In the genomic region with DNA sequence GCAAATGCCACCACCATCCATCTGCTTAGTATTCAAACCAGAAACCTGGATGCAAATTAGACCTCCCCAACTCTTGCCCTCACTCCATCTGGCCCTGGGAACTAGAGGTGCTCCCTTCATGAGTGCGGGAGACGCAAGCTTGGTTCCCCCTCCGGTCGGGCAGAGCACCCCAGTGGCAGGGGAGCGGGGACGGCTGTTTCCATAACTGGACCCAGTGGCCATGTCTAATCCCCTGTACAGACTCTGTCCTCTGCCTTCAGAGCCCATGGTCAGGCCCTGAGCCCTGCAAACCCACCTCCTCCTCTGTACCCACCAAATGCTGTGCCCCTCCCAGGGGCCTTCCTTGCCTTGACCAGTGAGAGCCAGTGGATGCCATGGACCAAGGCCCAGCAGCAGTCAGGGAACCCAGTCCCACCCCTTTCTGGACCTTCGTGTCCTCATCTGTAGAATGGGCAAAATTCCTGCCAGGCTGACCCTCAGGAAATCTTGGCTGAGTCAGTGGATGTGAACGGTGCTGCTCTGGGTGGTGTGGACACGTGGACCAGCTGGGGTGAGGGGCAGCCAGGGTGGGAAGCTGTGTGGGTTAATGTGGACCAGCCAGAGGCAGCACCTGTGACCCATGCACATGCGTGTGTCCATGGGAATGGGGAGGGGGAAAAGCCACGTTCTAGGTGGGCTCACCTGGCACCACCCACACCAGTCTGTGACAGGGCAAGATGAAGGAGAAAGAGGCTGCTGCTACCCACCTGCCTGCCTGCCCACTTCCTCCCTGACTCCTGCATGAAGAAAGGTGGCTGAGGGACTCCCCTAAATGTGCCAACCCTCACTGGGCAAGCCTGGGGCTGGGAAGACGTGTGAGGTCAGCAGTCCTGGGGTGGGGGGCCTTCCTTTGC, we compare ENCODE assay signal across 25 cellular contexts.
DNase-seq lines count a peak whose midpoint lies in the region; ATAC-seq and TF ChIP-seq lines count a peak whose summit lies in the region.
"Had no signal": no experiment of that assay in that cellular context is flagged by ENCODE, and none has a peak within 500 bp of the region (broad histone marks: within the 10 kb centered on the region; RNA-seq: fewer than 3 reads in every experiment).

No MANE protein-coding gene starts in this region.

- H3K4me1 Mint-ChIP-seq in stimulated activated effector memory CD8-positive, alpha-beta T cell treated with anti-CD3 and anti-CD28 coated beads, Interleukin-12 subunit alpha, Interleukin-12 subunit beta, amount 100 ng/mL, for 72 hours = no peaks in the 10 kb centered on the region

- no peak overlapping the region for H3K4me3 ChIP-seq in OCI-LY3 (ENCODE audit: low read length)
- H3K4me3 ChIP-seq: breast epithelium, coronary artery, MG63, prostate gland, skin epidermis, uterus had no signal

- H3K36me3 Mint-ChIP-seq in stimulated activated effector memory CD8-positive, alpha-beta T cell treated with anti-CD3 and anti-CD28 coated beads, Interleukin-12 subunit alpha, Interleukin-12 subunit beta, amount 100 ng/mL, for 72 hours = no peaks in the 10 kb centered on the region
- H3K36me3 Mint-ChIP-seq: activated naive CD8-positive, alpha-beta T cell had no signal

- peak; percentile 56 for DNase-seq in activated CD8-positive, alpha-beta memory T cell treated with anti-CD3 and anti-CD28 coated beads for 24 hours
- DNase-seq in activated CD8-positive, alpha-beta memory T cell treated with anti-CD3 and anti-CD28 coated beads, Interleukin-2, amount 50 U/mL, for 48 hours = no peak
- peak; percentile 5 for DNase-seq in iPS-NIHi7 (ENCODE audit: extremely low spot score)
- DNase-seq in stimulated activated effector memory CD8-positive, alpha-beta T cell treated with anti-CD3 and anti-CD28 coated beads, Interleukin-12 subunit alpha, Interleukin-12 subunit beta, amount 100 ng/mL, for 72 hours (ENCODE audit: low spot score in 2 of 2) = no peak
- no peak for DNase-seq in HuH-7 (ENCODE audit: low spot score)
- DNase-seq: activated CD4-positive, CD25-positive, alpha-beta regulatory T cell treated with anti-CD3 and anti-CD28 coated beads, Interleukin-2, amount 50 U/mL, for 72 hours; activated T-cell treated with anti-CD3 and anti-CD28 coated beads for 4 hours; DMS 273 treated with DMSO at 0.1 percent for 48 hours; foreskin keratinocyte; hippocampal formation; kidney; MG63; NCI-H774; stimulated activated CD4-positive, alpha-beta T cell treated with anti-CD3 and anti-CD28 coated beads, Interleukin-4, amount 100 ng/mL, for 1 hour had no signal

- peak overlapping the region; percentile 9 for H3K4me2 ChIP-seq in OCI-LY3 (ENCODE audit: low read length)

- no peak overlapping the region for H3K27ac ChIP-seq in OCI-LY3 (ENCODE audit: low read length)
- H3K27ac ChIP-seq: breast epithelium, C4-2B, foreskin keratinocyte, prostate gland, skin epidermis, uterus had no signal

- H3K4me1 ChIP-seq in OCI-LY3 (ENCODE audit: low read length) = peaks cover 20% of the 10 kb centered on the region
- H3K4me1 ChIP-seq: breast epithelium, foreskin keratinocyte, prostate gland had no signal

- H3K4me3 Mint-ChIP-seq in stimulated activated effector memory CD8-positive, alpha-beta T cell treated with anti-CD3 and anti-CD28 coated beads, Interleukin-12 subunit alpha, Interleukin-12 subunit beta, amount 100 ng/mL, for 72 hours = no peak overlapping the region
- H3K4me3 Mint-ChIP-seq: activated naive CD8-positive, alpha-beta T cell; nephron had no signal

- peaks cover 5% of the 10 kb centered on the region; the same call in 1 of the 2 replicates for H3K27me3 ChIP-seq in OCI-LY3 (ENCODE audit: low read depth, low read length)
- H3K27me3 ChIP-seq: breast epithelium, MG63, uterus had no signal

- peak; percentile 34 for ATAC-seq in stimulated activated effector memory CD8-positive, alpha-beta T cell treated with anti-CD3 and anti-CD28 coated beads, Interleukin-12 subunit alpha, Interleukin-12 subunit beta, amount 100 ng/mL, for 72 hours
- no peak for ATAC-seq in HG03045 (IDR thresholded peaks at IDR 0.05; ENCODE audit: unreplicated experiment)
- no peak for ATAC-seq in GM21526 (IDR thresholded peaks at IDR 0.05; ENCODE audit: low FRiP score, unreplicated experiment)
- ATAC-seq: foreskin keratinocyte had no signal

- no peaks in the 10 kb centered on the region for H3K79me2 ChIP-seq in OCI-LY3 (ENCODE audit: low read length)

- H3K9ac ChIP-seq in OCI-LY3 (ENCODE audit: low read length) = no peak overlapping the region

- no peaks in the 10 kb centered on the region for H3K9me3 Mint-ChIP-seq in stimulated activated effector memory CD8-positive, alpha-beta T cell treated with anti-CD3 and anti-CD28 coated beads, Interleukin-12 subunit alpha, Interleukin-12 subunit beta, amount 100 ng/mL, for 72 hours
- H3K9me3 Mint-ChIP-seq: nephron had no signal

- no peak for TF ChIP-seq CTCF in OCI-LY3 (IDR thresholded peaks at IDR 0.05; ENCODE audit: low read depth, low read length)

- no peaks in the 10 kb centered on the region for H3K36me3 ChIP-seq in OCI-LY3 (replicated peaks; ENCODE audit: low read depth, low read length)
- H3K36me3 ChIP-seq: breast epithelium, MG63, prostate gland, uterus had no signal

- no peak overlapping the region for H3K27ac Mint-ChIP-seq in stimulated activated effector memory CD8-positive, alpha-beta T cell treated with anti-CD3 and anti-CD28 coated beads, Interleukin-12 subunit alpha, Interleukin-12 subunit beta, amount 100 ng/mL, for 72 hours
- H3K27ac Mint-ChIP-seq: activated naive CD8-positive, alpha-beta T cell; nephron had no signal

- no peaks in the 10 kb centered on the region for H4K20me1 ChIP-seq in OCI-LY3 (ENCODE audit: insufficient read depth, low read length)

- H2AFZ ChIP-seq in OCI-LY3 (ENCODE audit: low read depth, low read length) = no peak overlapping the region

- H3K9me3 ChIP-seq in OCI-LY3 (ENCODE audit: insufficient read depth, low read length) = no peaks in the 10 kb centered on the region
- H3K9me3 ChIP-seq: breast epithelium, MG63, prostate gland, uterus had no signal

Comparison
In these comparisons a context has a peak if more than half of its experiments do, and no peak if none do; other contexts are left out.
1. DNase-seq: peak in activated CD8-positive, alpha-beta memory T cell treated with anti-CD3 and anti-CD28 coated beads for 24 hours (single experiment) and iPS-NIHi7 (single experiment); none in activated CD8-positive, alpha-beta memory T cell treated with anti-CD3 and anti-CD28 coated beads, Interleukin-2, amount 50 U/mL, for 48 hours (single experiment), stimulated activated effector memory CD8-positive, alpha-beta T cell treated with anti-CD3 and anti-CD28 coated beads, Interleukin-12 subunit alpha, Interleukin-12 subunit beta, amount 100 ng/mL, for 72 hours (0 of 2) and HuH-7 (single experiment).